In the genomic region with DNA sequence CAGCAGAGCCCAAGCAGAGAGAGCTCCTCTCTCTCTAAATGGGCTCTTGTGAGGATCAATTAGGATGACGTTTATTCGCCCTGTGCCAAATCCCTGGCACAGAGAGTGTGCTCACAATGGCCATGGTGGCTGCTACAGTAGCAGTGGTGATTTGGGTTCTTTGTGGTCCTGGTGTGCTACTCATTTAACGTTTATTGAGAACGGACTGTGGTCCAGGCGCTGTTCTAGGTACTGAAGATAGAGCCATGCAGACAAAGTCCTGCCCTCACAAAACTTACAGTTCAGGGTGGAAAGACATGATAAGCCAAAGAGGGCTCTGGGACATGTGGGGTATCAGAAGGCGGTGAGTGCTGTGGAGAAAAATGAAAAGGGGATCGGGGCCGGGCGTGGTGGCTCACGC, we compare ENCODE assay signal across 24 cellular contexts. TPM values are rescaled to one million over a fixed set of nuclear protein-coding genes. Genes with fewer than 3 reads are reported as not detected.
DNase-seq lines count a peak whose midpoint lies in the region; ATAC-seq and TF ChIP-seq lines count a peak whose summit lies in the region.
"Had no signal": no experiment of that assay in that cellular context is flagged by ENCODE, and none has a peak within 500 bp of the region (broad histone marks: within the 10 kb centered on the region; RNA-seq: fewer than 3 reads in every experiment).

No MANE protein-coding gene starts in this region.

- H3K4me3 Mint-ChIP-seq in effector memory CD8-positive, alpha-beta T cell: no peak overlapping the region
- H3K4me3 Mint-ChIP-seq in stimulated activated memory B cell treated with anti-CD40 and anti-IgM and Interleukin-4, amounts not matched to agents 10 μg/mL and 1 μg/mL and 100 μg/mL, for 72 hours: no peak overlapping the region

- no peak for TF ChIP-seq CTCF in SK-N-SH (IDR thresholded peaks at IDR 0.05)
- TF ChIP-seq CTCF in ascending aorta (IDR thresholded peaks at IDR 0.05): no peak

- intact Hi-C loops in ascending aorta (cut with DNase I): no loop called here

- H3K36me3 ChIP-seq in SK-N-SH (replicated peaks in 1 of 2; ENCODE audit: control insufficient read depth in 1 of 2, insufficient read depth in 2 of 2, low read length in 1 of 2) (peaks cover 25% of the 10 kb centered on the region in 2 experiments), ascending aorta (peaks cover 23 to 51% of the 10 kb centered on the region in 2 donors)

- peak overlapping the region; percentile 71 to 82 for H3K27ac Mint-ChIP-seq in effector memory CD8-positive, alpha-beta T cell
- peak overlapping the region; percentile 46 for H3K27ac Mint-ChIP-seq in stimulated activated memory B cell treated with anti-CD40 and anti-IgM and Interleukin-4, amounts not matched to agents 10 μg/mL and 1 μg/mL and 100 μg/mL, for 72 hours

- H3F3A ChIP-seq in SK-N-SH (replicated peaks; ENCODE audit: insufficient read depth): no peaks in the 10 kb centered on the region

- POLR2A ChIA-PET in SK-N-SH (lab: Yijun Ruan, JAX): interaction anchor here (1.1 kb wide), 1 partner anchor 9 kb away, joined by 3 read pairs; no protein-coding TSS in a partner anchor

- peaks cover 58% of the 10 kb centered on the region for H3K79me2 ChIP-seq in SK-N-SH (ENCODE audit: insufficient read depth)

- no peak overlapping the region for H3K4me2 ChIP-seq in SK-N-SH
- H3K4me2 ChIP-seq: BLaER1, PC-9 had no signal

- H2AFZ ChIP-seq in SK-N-SH (ENCODE audit: low read depth): no peak overlapping the region
- H2AFZ ChIP-seq: GM23248, PC-9 had no signal

- CTCF ChIA-PET in SK-N-SH (lab: Yijun Ruan, JAX): interaction anchor here (1.0 to 2.1 kb wide), 3 partner anchors 46 to 161 kb away, joined by 4 to 9 read pairs (median 4); no protein-coding TSS in a partner anchor

- H3K27me3 ChIP-seq in SK-N-SH (ENCODE audit: insufficient read depth) (no peaks in the 10 kb centered on the region), ascending aorta (no peaks in the 10 kb centered on the region)
- H3K27me3 ChIP-seq: BLaER1, SJSA1 had no signal

- no peaks in the 10 kb centered on the region for H3K9me2 ChIP-seq in SK-N-SH

- no peak for TF ChIP-seq EP300 in SK-N-SH (IDR thresholded peaks at IDR 0.05; ENCODE audit: borderline replicate concordance in 1 of 2, low read depth in 1 of 2, low read length in 1 of 2)
- TF ChIP-seq EP300 in Ishikawa (IDR thresholded peaks at IDR 0.05; ENCODE audit: borderline replicate concordance): no peak

- no peaks in the 10 kb centered on the region for H3K27me3 Mint-ChIP-seq in effector memory CD8-positive, alpha-beta T cell
- no peaks in the 10 kb centered on the region for H3K27me3 Mint-ChIP-seq in stimulated activated memory B cell treated with anti-CD40 and anti-IgM and Interleukin-4, amounts not matched to agents 10 μg/mL and 1 μg/mL and 100 μg/mL, for 72 hours

- H3K4me1 ChIP-seq in SK-N-SH (ENCODE audit: control insufficient read depth in 1 of 2, insufficient read depth in 2 of 2, low read depth in 1 of 2, low read length in 1 of 2): peaks cover 7 to 10% of the 10 kb centered on the region in 2 experiments; a peak in 3 of 4 replicates
- H3K4me1 ChIP-seq in ascending aorta: peaks cover 7 to 9% of the 10 kb centered on the region in 2 donors

- no peak overlapping the region for H3K4me3 ChIP-seq in SK-N-SH (ENCODE audit: low read depth in 2 of 2, low read length in 1 of 2)
- H3K4me3 ChIP-seq in ascending aorta: no peak overlapping the region
- H3K4me3 ChIP-seq: BLaER1, GM23248, PC-9, SJSA1 had no signal

- WGBS in SK-N-SH (ENCODE audit: low lambda C conversion rate): 96% methylated on average over 10 of the region's 10 CpGs

- H3K27ac ChIP-seq in SK-N-SH (ENCODE audit: low read depth in 2 of 2, low read length in 1 of 2) (no peak overlapping the region; a peak in 1 of 4 replicates), ascending aorta (no peak overlapping the region)
- H3K27ac ChIP-seq: BLaER1, GM23248, PC-9, SJSA1 had no signal

- no peak overlapping the region for H3K9ac ChIP-seq in SK-N-SH
- H3K9ac ChIP-seq: GM23248 had no signal

- peaks cover 31% of the 10 kb centered on the region for H4K20me1 ChIP-seq in SK-N-SH (ENCODE audit: insufficient read depth)

- peaks cover 77% of the 10 kb centered on the region for H3K36me3 Mint-ChIP-seq in effector memory CD8-positive, alpha-beta T cell (ENCODE audit: insufficient read depth)
- H3K36me3 Mint-ChIP-seq in stimulated activated memory B cell treated with anti-CD40 and anti-IgM and Interleukin-4, amounts not matched to agents 10 μg/mL and 1 μg/mL and 100 μg/mL, for 72 hours: peaks cover 76% of the 10 kb centered on the region

- no peak for DNase-seq in SK-N-SH
- no peak for DNase-seq in effector memory CD8-positive, alpha-beta T cell
- DNase-seq in ascending aorta (ENCODE audit: low spot score in 2 of 2): no peak
- DNase-seq in AG08395 (ENCODE audit: low spot score): no peak
- DNase-seq: CD4-positive, CD25-positive, alpha-beta regulatory T cell; GM23248; H7; KBM-7; MV-4-11; NCI-H1105; NCI-H1436 treated with DMSO at 0.1 percent for 48 hours; NCI-H187 treated with DMSO at 0.1 percent for 48 hours; NCI-H2171 treated with DMSO at 0.1 percent for 48 hours; NCI-H524 treated with DMSO at 0.1 percent for 48 hours; NCI-H774; PC-9; Right ventricle myocardium superior had no signal

- peaks cover 18 to 25% of the 10 kb centered on the region in 2 donors for H3K4me1 Mint-ChIP-seq in effector memory CD8-positive, alpha-beta T cell (ENCODE audit: low read depth in 2 of 2)
- H3K4me1 Mint-ChIP-seq in stimulated activated memory B cell treated with anti-CD40 and anti-IgM and Interleukin-4, amounts not matched to agents 10 μg/mL and 1 μg/mL and 100 μg/mL, for 72 hours: peaks cover 35% of the 10 kb centered on the region

- TF ChIP-seq RAD21 in SK-N-SH (IDR thresholded peaks at IDR 0.05; ENCODE audit: low read length): no peak
- no peak for TF ChIP-seq RAD21 in Ishikawa (IDR thresholded peaks at IDR 0.05; ENCODE audit: low read depth)

- H3K9me3 ChIP-seq in SK-N-SH (no peaks in the 10 kb centered on the region), ascending aorta (no peaks in the 10 kb centered on the region)
- H3K9me3 ChIP-seq: BLaER1, SJSA1 had no signal

- H3K9me3 Mint-ChIP-seq in effector memory CD8-positive, alpha-beta T cell: no peaks in the 10 kb centered on the region
- no peaks in the 10 kb centered on the region for H3K9me3 Mint-ChIP-seq in stimulated activated memory B cell treated with anti-CD40 and anti-IgM and Interleukin-4, amounts not matched to agents 10 μg/mL and 1 μg/mL and 100 μg/mL, for 72 hours
- H3K9me3 Mint-ChIP-seq: CD4-positive, CD25-positive, alpha-beta regulatory T cell had no signal

- ATAC-seq in SK-N-SH treated with all-trans-retinoic acid at 6 μM for 48 hours (no peak), GM21825 (IDR thresholded peaks at IDR 0.05; ENCODE audit: unreplicated experiment) (no peak)
- ATAC-seq in effector memory CD8-positive, alpha-beta T cell (replicated peaks): no peak
- no peak for ATAC-seq in stimulated activated memory B cell treated with anti-CD40 and anti-IgM and Interleukin-4, amounts not matched to agents 10 μg/mL and 1 μg/mL and 100 μg/mL, for 72 hours

TF ChIP-seq in SK-N-SH, 30 proteins besides CTCF, POLR2A, EP300 and RAD21 (continues in another document):
- TF ChIP-seq POLR2AphosphoS5 (IDR thresholded peaks at IDR 0.05; ENCODE audit: low read depth, low read length) (no peak), FOXM1 (IDR thresholded peaks at IDR 0.05; ENCODE audit: low read depth) (no peak), ELF1 (IDR thresholded peaks at IDR 0.05) (no peak), JUND (IDR thresholded peaks at IDR 0.05) (no peak), GABPA (IDR thresholded peaks at IDR 0.05; ENCODE audit: low read depth) (no peak), RCOR1 (IDR thresholded peaks at IDR 0.05; ENCODE audit: low read length) (no peak), NFIC (IDR thresholded peaks at IDR 0.05; ENCODE audit: borderline replicate concordance) (no peak)

TF ChIP-seq in SK-N-SH treated with all-trans-retinoic acid at 6 μM for 48 hours, 23 proteins besides CTCF, POLR2A, EP300 and RAD21 (continues in another document):
- no peak for TF ChIP-seq ZFP30 (CRISPR knock-in tag; IDR thresholded peaks at IDR 0.05)
- no peak for TF ChIP-seq BACH2 (CRISPR knock-in tag; IDR thresholded peaks at IDR 0.05; ENCODE audit: borderline replicate concordance)
- TF ChIP-seq ZNF70 (CRISPR knock-in tag; IDR thresholded peaks at IDR 0.05): no peak
- TF ChIP-seq ARNTL (CRISPR knock-in tag; IDR thresholded peaks at IDR 0.05; ENCODE audit: borderline replicate concordance, low read depth): no peak

RNA-seq across cellular contexts. Expression of gene OTUB1, which starts 5.3 kb away (rescaled TPM):
- polyA plus RNA-seq in SK-N-SH (2012; rRNA removed): 183 and 195 TPM in 2 replicates
- 76.2 and 109 TPM in 2 replicates for polyA plus RNA-seq in SK-N-SH (2012; cell fraction: cytosol; rRNA removed)
- 446 and 520 TPM in 2 replicates for polyA plus RNA-seq in SK-N-SH (2012; cell fraction: nucleus; rRNA removed)
- 89.4 TPM for total RNA-seq in ascending aorta

RNA-seq across cellular contexts. Expression of gene COX8A, which starts 17.1 kb away (rescaled TPM):
- 597 and 824 TPM in 2 replicates for polyA plus RNA-seq in SK-N-SH (2012; rRNA removed)
- polyA plus RNA-seq in SK-N-SH (2012; cell fraction: cytosol; rRNA removed): 313 and 507 TPM in 2 replicates
- 180 and 321 TPM in 2 replicates for polyA plus RNA-seq in SK-N-SH (2012; cell fraction: nucleus; rRNA removed)
- total RNA-seq in ascending aorta: 520 TPM

RNA-seq across cellular contexts. Expression of gene FLRT1, which starts 44.2 kb away (rescaled TPM):
- 0.03 TPM in 2 replicates for polyA plus RNA-seq in SK-N-SH (2012; rRNA removed)
- polyA plus RNA-seq in SK-N-SH (2012; cell fraction: cytosol; rRNA removed): 0.05 and 0.06 TPM in 2 replicates
- polyA plus RNA-seq in SK-N-SH (2012; cell fraction: nucleus; rRNA removed): 0.06 and 0.07 TPM in 2 replicates
- 10.3 TPM for total RNA-seq in ascending aorta
- total RNA-seq: CD4-positive, CD25-positive, alpha-beta regulatory T cell; LHCN-M2 had no signal

RNA-seq across cellular contexts. Expression of gene NAA40, which starts 52.8 kb away (rescaled TPM):
- polyA plus RNA-seq in SK-N-SH (2012; rRNA removed): 33.0 and 36.3 TPM in 2 replicates
- polyA plus RNA-seq in SK-N-SH (2012; cell fraction: cytosol; rRNA removed): 21.4 and 26.3 TPM in 2 replicates
- 137 and 147 TPM in 2 replicates for polyA plus RNA-seq in SK-N-SH (2012; cell fraction: nucleus; rRNA removed)
- 3.1 TPM for total RNA-seq in ascending aorta
